Comparison of ENCODE assay signal across 26 cellular contexts in genomic region chr19:6604906-6605305, GRCh38. TPM values are rescaled to one million over a fixed set of nuclear protein-coding genes. Genes with fewer than 3 reads are reported as not detected.
"Had no signal": no experiment of that assay in that cellular context is flagged by ENCODE, and none has a peak within 500 bp of the region (broad histone marks: within the 10 kb centered on the region; RNA-seq: fewer than 3 reads in every experiment).

No MANE protein-coding gene starts in this region.

- H3K27ac ChIP-seq: breast epithelium, esophagus muscularis mucosa, foreskin keratinocyte, heart left ventricle, left lung, prostate gland, sigmoid colon, uterus had no signal

- H3K36me3 ChIP-seq: breast epithelium, esophagus muscularis mucosa, heart left ventricle, left lung, prostate gland, sigmoid colon, uterus had no signal

- H3K27me3 ChIP-seq: foreskin keratinocyte, uterus had no signal

- DNase-seq: activated CD4-positive, alpha-beta memory T cell treated with anti-CD3 and anti-CD28 coated beads for 36 hours; activated CD4-positive, alpha-beta T cell treated with anti-CD3 and anti-CD28 coated beads, Interleukin-2, amount 10 ng/mL, durations not matched to agents 24 days and 14 days; activated CD4-positive, CD25-positive, alpha-beta regulatory T cell treated with anti-CD3 and anti-CD28 coated beads, Interleukin-2, amount 50 U/mL, for 72 hours; activated gamma-delta T cell treated with Interleukin-2 at 50 U/mL for 16 hours; activated naive CD8-positive, alpha-beta T cell treated with anti-CD3 and anti-CD28 coated beads, Interleukin-2, amount 50 U/mL, for 24 hours; activated T-cell treated with anti-CD3 and anti-CD28 coated beads, Interleukin-2, amount 50 U/mL, for 4 hours; amygdala; central memory CD4-positive, alpha-beta T cell; foreskin keratinocyte; heart left ventricle; left lung; mesendoderm; mucosa of descending colon; retina; sigmoid colon; small intestine; stimulated activated CD4-positive, alpha-beta T cell treated with anti-CD3 and anti-CD28 coated beads, Interleukin-4, amount 100 ng/mL, for 24 hours; stimulated activated naive CD8-positive, alpha-beta T cell treated with anti-CD3 and anti-CD28 coated beads, Interleukin-15, amount 100 ng/mL, for 72 hours; substantia nigra; T-helper 17 cell; uterus had no signal

- H3K4me3 ChIP-seq: breast epithelium, esophagus muscularis mucosa, heart left ventricle, left lung, lung, mucosa of descending colon, prostate gland, sigmoid colon, uterus had no signal

- H3K9me3 ChIP-seq: breast epithelium, esophagus muscularis mucosa, heart left ventricle, left lung, mucosa of descending colon, prostate gland, sigmoid colon, uterus had no signal

- H3K4me1 ChIP-seq: breast epithelium, esophagus muscularis mucosa, foreskin keratinocyte, left lung, prostate gland, sigmoid colon, uterus had no signal

RNA-seq across cellular contexts. Expression of gene CD70, which starts 14.0 kb away (rescaled TPM):
- total RNA-seq: breast epithelium, osteoblast, prostate gland had no signal
